In the genomic region with DNA sequence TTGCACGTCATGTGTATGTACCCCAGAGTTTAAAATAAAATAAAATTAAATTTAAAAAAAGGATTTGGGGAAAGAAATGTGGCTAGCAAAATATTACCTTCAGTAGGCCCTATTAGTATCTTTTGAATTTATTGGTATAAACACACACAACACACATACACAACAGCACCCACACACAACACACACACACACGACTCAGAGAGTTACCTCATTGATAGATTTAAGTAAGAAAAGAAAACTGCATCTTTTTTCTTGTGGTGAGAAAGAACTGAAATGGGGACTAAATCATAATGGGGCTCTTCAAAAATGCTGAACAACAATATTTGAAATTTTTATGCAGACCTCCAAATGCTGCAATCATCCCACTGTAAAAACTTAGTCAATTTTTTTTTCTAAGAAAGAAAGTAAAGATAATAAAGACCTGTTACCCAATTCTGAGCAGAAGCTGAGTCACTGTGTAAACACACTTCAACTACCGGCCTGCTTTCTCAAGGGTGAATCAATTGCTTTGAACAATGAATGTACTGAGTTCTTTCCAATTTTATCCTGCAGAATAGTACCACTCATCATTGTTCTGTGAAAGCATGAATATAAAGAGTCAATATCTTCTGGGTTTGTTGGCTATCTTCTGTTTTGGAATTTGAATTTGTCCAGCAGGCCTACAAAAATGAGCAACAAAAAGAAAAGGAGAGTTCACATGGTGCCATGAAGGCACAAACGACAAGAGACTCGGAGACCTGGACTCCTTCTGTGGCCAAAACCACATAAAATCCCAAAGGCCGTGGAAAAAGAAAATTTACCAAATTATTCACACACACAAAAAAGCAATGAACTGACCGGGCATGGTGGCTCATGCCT, we compare ENCODE assay signal across 11 cellular contexts. TPM values are rescaled to one million over a fixed set of nuclear protein-coding genes. Genes with fewer than 3 reads are reported as not detected.
DNase-seq lines count a peak whose midpoint lies in the region; ATAC-seq and TF ChIP-seq lines count a peak whose summit lies in the region.
"Had no signal": no experiment of that assay in that cellular context is flagged by ENCODE, and none has a peak within 500 bp of the region (broad histone marks: within the 10 kb centered on the region; RNA-seq: fewer than 3 reads in every experiment).

No MANE protein-coding gene starts in this region.

- H3K27me3 Mint-ChIP-seq in stimulated activated naive B cell treated with anti-CD40 and anti-IgM and Interleukin-4, amounts not matched to agents 10 μg/mL and 1 μg/mL and 100 μg/mL, for 72 hours = peaks cover 11 to 16% of the 10 kb centered on the region in 2 donors

- peak; percentile 49 to 88 for ATAC-seq in lower lobe of right lung
- ATAC-seq in stimulated activated naive B cell treated with anti-CD40 and anti-IgM and Interleukin-4, amounts not matched to agents 10 μg/mL and 1 μg/mL and 100 μg/mL, for 72 hours (replicated peaks) = no peak
- ATAC-seq in GM21447 (IDR thresholded peaks at IDR 0.05; ENCODE audit: unreplicated experiment) = no peak
- ATAC-seq in HG03175 (IDR thresholded peaks at IDR 0.05; ENCODE audit: unreplicated experiment) = no peak

- TF ChIP-seq CTCF in AG10803 (conservative IDR thresholded peaks at IDR 0.05; ENCODE audit: low read length) (no peak), lower lobe of right lung (IDR thresholded peaks at IDR 0.05) (no peak)

- H3K27ac Mint-ChIP-seq in stimulated activated naive B cell treated with anti-CD40 and anti-IgM and Interleukin-4, amounts not matched to agents 10 μg/mL and 1 μg/mL and 100 μg/mL, for 72 hours = no peak overlapping the region
- H3K27ac Mint-ChIP-seq: activated naive CD8-positive, alpha-beta T cell; memory B cell had no signal

- H3K27ac ChIP-seq in lower lobe of right lung = no peak overlapping the region

- no peaks in the 10 kb centered on the region for H3K9me3 ChIP-seq in lower lobe of right lung

- H3K36me3 ChIP-seq in lower lobe of right lung = no peaks in the 10 kb centered on the region

- no peaks in the 10 kb centered on the region for H3K36me3 Mint-ChIP-seq in stimulated activated naive B cell treated with anti-CD40 and anti-IgM and Interleukin-4, amounts not matched to agents 10 μg/mL and 1 μg/mL and 100 μg/mL, for 72 hours
- H3K36me3 Mint-ChIP-seq: activated naive CD8-positive, alpha-beta T cell; memory B cell had no signal

- no peaks in the 10 kb centered on the region for H3K4me1 ChIP-seq in lower lobe of right lung

- no peaks in the 10 kb centered on the region for H3K27me3 ChIP-seq in lower lobe of right lung (ENCODE audit: low read depth)

- no peak overlapping the region for H3K4me3 Mint-ChIP-seq in stimulated activated naive B cell treated with anti-CD40 and anti-IgM and Interleukin-4, amounts not matched to agents 10 μg/mL and 1 μg/mL and 100 μg/mL, for 72 hours
- H3K4me3 Mint-ChIP-seq: activated naive CD8-positive, alpha-beta T cell; memory B cell had no signal

- H3K4me1 Mint-ChIP-seq in stimulated activated naive B cell treated with anti-CD40 and anti-IgM and Interleukin-4, amounts not matched to agents 10 μg/mL and 1 μg/mL and 100 μg/mL, for 72 hours = no peaks in the 10 kb centered on the region

- no peak overlapping the region for H3K4me3 ChIP-seq in AG10803 (ENCODE audit: low read length)
- H3K4me3 ChIP-seq in lower lobe of right lung = no peak overlapping the region

- DNase-seq in AG10803 (ENCODE audit: low read depth) (peak; percentile 33), LHCN-M2 (ENCODE audit: low read depth) (peak; percentile 65), astrocyte of the hippocampus (ENCODE audit: low read depth, low spot score) (peak; percentile 86), lower lobe of right lung (no peak), activated gamma-delta T cell (lab: John Stamatoyannopoulos, UW) (no peak)
- no peak for DNase-seq in stimulated activated naive B cell treated with anti-CD40 and anti-IgM and Interleukin-4, amounts not matched to agents 10 μg/mL and 1 μg/mL and 100 μg/mL, for 72 hours
- DNase-seq: stimulated activated CD8-positive, alpha-beta memory T cell treated with anti-CD3 and anti-CD28 coated beads, Interleukin-4, amount 100 ng/mL, for 48 hours had no signal

- H3K9me3 Mint-ChIP-seq in stimulated activated naive B cell treated with anti-CD40 and anti-IgM and Interleukin-4, amounts not matched to agents 10 μg/mL and 1 μg/mL and 100 μg/mL, for 72 hours = peaks cover 3% of the 10 kb centered on the region in 2 donors

- intact Hi-C loops in lower lobe of right lung (cut with DNase I) = no loop called here

RNA-seq across cellular contexts. Expression of gene CCNG1, which starts 57.9 kb away (rescaled TPM):
- total RNA-seq in LHCN-M2 (2014; rRNA removed) (259 and 279 TPM in 2 replicates), lower lobe of right lung (88.3 TPM)
- polyA plus RNA-seq in LHCN-M2 (2012) = 83.9 TPM

Comparison
In these comparisons a context has a peak if more than half of its experiments do, and no peak if none do; other contexts are left out.
1. DNase-seq: peak in AG10803 (single experiment), LHCN-M2 (single experiment) and astrocyte of the hippocampus (single experiment); none in lower lobe of right lung (single experiment), stimulated activated naive B cell treated with anti-CD40 and anti-IgM and Interleukin-4, amounts not matched to agents 10 μg/mL and 1 μg/mL and 100 μg/mL, for 72 hours (single experiment) and activated gamma-delta T cell (single experiment).
2. ATAC-seq: peak in lower lobe of right lung (2 of 2); none in stimulated activated naive B cell treated with anti-CD40 and anti-IgM and Interleukin-4, amounts not matched to agents 10 μg/mL and 1 μg/mL and 100 μg/mL, for 72 hours (0 of 2), GM21447 (single experiment) and HG03175 (single experiment).